8 cellular contexts compared by ENCODE assay signal in genomic region chr6:42452171-42453026, GRCh38. TPM values are rescaled to one million over a fixed set of nuclear protein-coding genes. Genes with fewer than 3 reads are reported as not detected.
DNase-seq lines count a peak whose midpoint lies in the region; ATAC-seq and TF ChIP-seq lines count a peak whose summit lies in the region.

No MANE protein-coding gene starts in this region.

- H2BK15ac ChIP-seq in IMR-90 (ENCODE audit: low read depth, low read length), result no peak overlapping the region

- H3K4ac ChIP-seq in IMR-90 (ENCODE audit: low read depth, low read length), result peak overlapping the region; percentile 74

- intact Hi-C loops in CD4-positive, alpha-beta memory T cell (cut with micrococcal nuclease), result loop anchor here (1.0 to 5.0 kb wide), 5 partner anchors 45 to 235 kb away; partner anchors contain the start of gene MRPS10
- intact Hi-C loops in IMR-90 (cut with micrococcal nuclease), result loop anchor here (1.0 to 5.0 kb wide), 3 partner anchors 138 to 235 kb away; partner anchors contain the start of gene MRPS10
- intact Hi-C loops in vagina (cut with DNase I), result loop anchor here (5.0 to 10.0 kb wide), 2 partner anchors 188 to 235 kb away; partner anchors contain the start of gene MRPS10

- H4K20me1 ChIP-seq in IMR-90 (ENCODE audit: insufficient read depth, low read length) (peaks cover 3% of the 10 kb centered on the region; the same call in 1 of the 2 replicates), neural progenitor cell (ENCODE audit: low read depth) (peaks cover 33% of the 10 kb centered on the region)

- no peaks in the 10 kb centered on the region for H3K36me3 ChIP-seq in CD4-positive, alpha-beta memory T cell (ENCODE audit: insufficient read depth, low read length)
- H3K36me3 ChIP-seq in IMR-90 (ENCODE audit: control insufficient read depth, insufficient read depth, low read length), result no peaks in the 10 kb centered on the region
- H3K36me3 ChIP-seq in neural progenitor cell, result no peaks in the 10 kb centered on the region
- H3K36me3 ChIP-seq in vagina, result no peaks in the 10 kb centered on the region

- H3K9ac ChIP-seq in IMR-90 (ENCODE audit: low read depth, low read length) (peak overlapping the region; percentile 98), neural progenitor cell (peak overlapping the region; percentile 25)

- no peak for TF ChIP-seq CTCF in IMR-90 (conservative IDR thresholded peaks at IDR 0.05; ENCODE audit: low read depth, low read length)
- TF ChIP-seq CTCF in foreskin keratinocyte (conservative IDR thresholded peaks at IDR 0.05), result no peak
- TF ChIP-seq CTCF in neural progenitor cell (IDR thresholded peaks at IDR 0.05), result no peak
- no peak for TF ChIP-seq CTCF in vagina (IDR thresholded peaks at IDR 0.05)

- H2BK20ac ChIP-seq in IMR-90 (ENCODE audit: low read depth, low read length), result 0 out of 2 replicates have a peak overlapping the region, but pooled peaks have one; percentile 17

- H2BK120ac ChIP-seq in IMR-90 (ENCODE audit: low read depth, low read length), result peak overlapping the region; percentile 80

- no peaks in the 10 kb centered on the region for H3K27me3 Mint-ChIP-seq in CD4-positive, alpha-beta memory T cell
- peaks cover 11% of the 10 kb centered on the region for H3K27me3 Mint-ChIP-seq in neural progenitor cell (ENCODE audit: insufficient read depth, low read depth)

- H3K27me3 ChIP-seq in CD4-positive, alpha-beta memory T cell (ENCODE audit: insufficient read depth, low read length), result no peaks in the 10 kb centered on the region
- H3K27me3 ChIP-seq in IMR-90 (ENCODE audit: control insufficient read depth, insufficient read depth, low read length) (no peaks in the 10 kb centered on the region), foreskin keratinocyte (peaks cover 7% of the 10 kb centered on the region), neural progenitor cell (no peaks in the 10 kb centered on the region), vagina (no peaks in the 10 kb centered on the region)

- H3K9me3 Mint-ChIP-seq in CD4-positive, alpha-beta memory T cell, result no peaks in the 10 kb centered on the region
- H3K9me3 Mint-ChIP-seq in neural progenitor cell, result no peaks in the 10 kb centered on the region

- 0% methylated on average over 32 of the region's 78 CpGs; no CpG with 5 or more reads in 1 of the 2 experiments for WGBS in IMR-90 (ENCODE audit: extremely low coverage in 2 of 2, insufficient read length in 1 of 2), 2 experiments

- peak overlapping the region; percentile 60 for H2AK5ac ChIP-seq in IMR-90 (ENCODE audit: low read depth, low read length)

- peak; percentile 57 to 68 (median 67) for DNase-seq in CD4-positive, alpha-beta memory T cell
- DNase-seq in IMR-90 (peak; percentile 76), RPMI7951 (ENCODE audit: low read depth) (peak; percentile 80), foreskin keratinocyte (peak; percentile 70 to 82), neural progenitor cell (ENCODE audit: low spot score) (peak; percentile 93), vagina (ENCODE audit: extremely low spot score in 2 of 2) (peak in 1 of 2 donors; percentile 87)
- DNase-seq in activated naive CD4-positive, alpha-beta T cell (lab: John Stamatoyannopoulos, UW), result peak in 3 of 4 experiments; percentile 21 to 67 (median 52)

- H2AFZ ChIP-seq in IMR-90 (replicated peaks; ENCODE audit: low read length, poor library complexity), result peak overlapping the region; percentile 91
- H2AFZ ChIP-seq in neural progenitor cell (replicated peaks), result peak overlapping the region; percentile 7

- H3K9me3 ChIP-seq in CD4-positive, alpha-beta memory T cell (ENCODE audit: control insufficient read depth in 1 of 2, low read length in 2 of 2), result no peaks in the 10 kb centered on the region
- H3K9me3 ChIP-seq in IMR-90 (ENCODE audit: control insufficient read depth, insufficient read depth, low read length) (no peaks in the 10 kb centered on the region), neural progenitor cell (ENCODE audit: low read depth) (no peaks in the 10 kb centered on the region), vagina (no peaks in the 10 kb centered on the region)

- H3K27ac ChIP-seq in CD4-positive, alpha-beta memory T cell (ENCODE audit: low read depth, low read length), result peak overlapping the region; percentile 36
- peak overlapping the region; percentile 100 for H3K27ac ChIP-seq in IMR-90 (ENCODE audit: insufficient read depth, low read length)
- H3K27ac ChIP-seq in foreskin keratinocyte, result peak overlapping the region; percentile 36
- H3K27ac ChIP-seq in neural progenitor cell, result peak overlapping the region; percentile 88
- peak overlapping the region; percentile 92 for H3K27ac ChIP-seq in vagina

- H3F3A ChIP-seq in neural progenitor cell (ENCODE audit: low read depth), result peaks cover 68% of the 10 kb centered on the region

- no peak for TF ChIP-seq RAD21 in IMR-90 (IDR thresholded peaks at IDR 0.05; ENCODE audit: low read length)

- peaks cover 32 to 61% (median 36%) of the 10 kb centered on the region in 4 donors for H3K4me1 Mint-ChIP-seq in CD4-positive, alpha-beta memory T cell
- peaks cover 41% of the 10 kb centered on the region for H3K4me1 Mint-ChIP-seq in neural progenitor cell

- H4K5ac ChIP-seq in IMR-90 (ENCODE audit: low read depth, low read length), result peak overlapping the region; percentile 82

- H2BK5ac ChIP-seq in IMR-90 (ENCODE audit: low read depth, low read length, poor library complexity, severe bottlenecking), result peak overlapping the region; percentile 97

- peak overlapping the region; percentile 80 to 96 for H4K8ac ChIP-seq in IMR-90 (ENCODE audit: low read depth in 2 of 2, low read length in 2 of 2)

- H3K27ac Mint-ChIP-seq in CD4-positive, alpha-beta memory T cell, result peak overlapping the region; percentile 79 to 96 (median 93)
- peak overlapping the region; percentile 98 for H3K27ac Mint-ChIP-seq in neural progenitor cell

- peak overlapping the region; percentile 72 for H3K18ac ChIP-seq in IMR-90 (ENCODE audit: low read depth, low read length)

- dilution Hi-C loops in IMR-90 (cut with HindIII; ENCODE audit: low sequenced_read_pairs, unreplicated experiment), result no loop called here

- peak overlapping the region; percentile 88 for H3K4me2 ChIP-seq in IMR-90 (ENCODE audit: low read depth, low read length)
- H3K4me2 ChIP-seq in neural progenitor cell, result peak overlapping the region; percentile 87

- ATAC-seq in GM19452 (IDR thresholded peaks at IDR 0.05; ENCODE audit: unreplicated experiment) (peak; percentile 30), IMR-90 (ENCODE audit: low read depth) (peak; percentile 56), foreskin keratinocyte (peak; percentile 20)

- peak overlapping the region; percentile 75 for H3K56ac ChIP-seq in IMR-90 (ENCODE audit: extremely low read depth, insufficient read depth, low read length)

- H3K79me2 ChIP-seq in neural progenitor cell (ENCODE audit: low read depth), result peaks cover 43% of the 10 kb centered on the region

- peak overlapping the region; percentile 93 to 100 (median 98) for H3K4me3 Mint-ChIP-seq in CD4-positive, alpha-beta memory T cell
- peak overlapping the region; percentile 100 for H3K4me3 Mint-ChIP-seq in neural progenitor cell

- POLR2A ChIA-PET in CD4-positive, alpha-beta memory T cell (lab: Charles Lee; ENCODE audit: partially characterized antibody), result interaction anchor here (0.5 to 11.1 kb wide), 38 partner anchors 11 to 1183 kb away, joined by 3 to 238 read pairs (median 5); partner anchors contain the start of genes CNPY3, MAD2L1BP, TAF8 and UBR2
- POLR2A ChIA-PET in IMR-90 (lab: Charles Lee; ENCODE audit: unreplicated experiment), result interaction anchor here (0.6 kb wide), 4 partner anchors 24 to 132 kb away, joined by 3 to 6 read pairs (median 4); no protein-coding TSS in a partner anchor

- no peaks in the 10 kb centered on the region for H3K9me1 ChIP-seq in IMR-90 (ENCODE audit: insufficient read depth, low read length)

- peak overlapping the region; percentile 81 for H2AK9ac ChIP-seq in IMR-90 (replicated peaks; ENCODE audit: low read depth, low read length, poor library complexity)

- peak overlapping the region; percentile 69 for H3K23ac ChIP-seq in IMR-90 (ENCODE audit: low read depth, low read length)

- peak overlapping the region; percentile 48 for H3K14ac ChIP-seq in IMR-90 (replicated peaks; ENCODE audit: low read depth, low read length)

- peaks cover 35% of the 10 kb centered on the region for H3K4me1 ChIP-seq in CD4-positive, alpha-beta memory T cell (ENCODE audit: insufficient read depth, low read length)
- H3K4me1 ChIP-seq in IMR-90 (ENCODE audit: control insufficient read depth, insufficient read depth, low read length) (peaks cover 7% of the 10 kb centered on the region), foreskin keratinocyte (peaks cover 19% of the 10 kb centered on the region), neural progenitor cell (peaks cover 41% of the 10 kb centered on the region), vagina (peaks cover 47% of the 10 kb centered on the region)

- H3K79me1 ChIP-seq in IMR-90 (ENCODE audit: low read depth in 1 of 2, low read length in 2 of 2), result peaks cover 11 to 38% of the 10 kb centered on the region in 2 experiments

- H3K36me3 Mint-ChIP-seq in CD4-positive, alpha-beta memory T cell, result peaks cover 10 to 25% of the 10 kb centered on the region in 2 donors
- peaks cover 6% of the 10 kb centered on the region for H3K36me3 Mint-ChIP-seq in neural progenitor cell

- 0 out of 2 replicates have a peak, but pooled peaks have one; percentile 31 for TF ChIP-seq POLR2A in IMR-90 (IDR thresholded peaks at IDR 0.05; ENCODE audit: low read depth, low read length)
- peak in 1 of 2 donors; percentile 73 for TF ChIP-seq POLR2A in vagina (IDR thresholded peaks at IDR 0.05)

- no TSS peak for BruUV-seq in IMR-90 (replicated peaks; lab: Mats Ljungman, UMichigan)

- in situ Hi-C loops in IMR-90 (cut with MboI; ENCODE audit: low sequenced_read_pairs), result no loop called here

- H4K91ac ChIP-seq in IMR-90 (ENCODE audit: insufficient read depth, low read depth, low read length), result peak overlapping the region; percentile 94

- H3K4me3 ChIP-seq in CD4-positive, alpha-beta memory T cell (ENCODE audit: low read length in 2 of 2), result peak overlapping the region; percentile 72 to 96
- H3K4me3 ChIP-seq in IMR-90 (ENCODE audit: insufficient read depth, low read depth, low read length), result peak overlapping the region; percentile 88
- H3K4me3 ChIP-seq in neural progenitor cell, result peak overlapping the region; percentile 78
- H3K4me3 ChIP-seq in vagina, result peak overlapping the region; percentile 61 to 88

- CTCF ChIA-PET in CD4-positive, alpha-beta memory T cell (lab: Charles Lee; ENCODE audit: partially characterized antibody), result interaction anchor here (0.6 to 3.0 kb wide), 13 partner anchors 10 to 917 kb away, joined by 3 to 11 read pairs (median 3); partner anchors contain the start of gene ZNF318
- CTCF ChIA-PET in IMR-90 (lab: Yijun Ruan, JAX), result interaction anchor here (0.5 to 2.5 kb wide), 3 partner anchors 31 to 250 kb away, joined by 3 to 14 read pairs (median 4); no protein-coding TSS in a partner anchor

RNA-seq across cellular contexts. Expression of gene TRERF1, which starts 0.7 kb away (rescaled TPM):
- 10 to 100 TPM; 25.9 to 28.3 TPM for total RNA-seq in CD4-positive, alpha-beta memory T cell
- polyA plus RNA-seq in CD4-positive, alpha-beta memory T cell, result 1 to 10 TPM; 1.1 to 8.8 TPM
- total RNA-seq in IMR-90 (2012; rRNA removed) (6.3 and 6.7 TPM in 2 replicates), foreskin keratinocyte (10.4 and 10.9 TPM in 2 replicates), neural progenitor cell (ENCODE audit: low replicate concordance) (8.3 and 12.3 TPM in 2 replicates), vagina (20.6 TPM)
- polyA plus RNA-seq in IMR-90 (2012; rRNA removed) (9.9 and 11.1 TPM in 2 replicates), foreskin keratinocyte (2.8 and 3.5 TPM in 2 replicates)
- polyA plus RNA-seq in IMR-90 (2012; cell fraction: cytosol; rRNA removed), result 3.8 and 6.1 TPM in 2 replicates
- 26.9 and 30.3 TPM in 2 replicates for polyA plus RNA-seq in IMR-90 (2012; cell fraction: nucleus; rRNA removed; ENCODE audit: low replicate concordance)
- 4.0 and 5.2 TPM in 2 replicates for total RNA-seq in RPMI7951 (2014; rRNA removed; shearing (Covaris generic))

Comparison
In these comparisons a context has a peak if more than half of its experiments do, and no peak if none do; other contexts are left out.
1. H3K27ac ChIP-seq: peak in every context shown above with its lines; median percentile 100 in IMR-90; 92 in vagina; 88 in neural progenitor cell; 36 in CD4-positive, alpha-beta memory T cell; 36 in foreskin keratinocyte.